In genomic region chr20:26208296-26209091, GRCh38 we compare ENCODE assay signal across 8 cellular contexts.
DNase-seq lines count a peak whose midpoint lies in the region; ATAC-seq lines count a peak whose summit lies in the region.

No MANE protein-coding gene starts in this region.

- H3K36me3 ChIP-seq in HUES64 (ENCODE audit: insufficient read depth, low read length) = no peaks in the 10 kb centered on the region

- H3K27ac ChIP-seq in HUES64 (ENCODE audit: low read depth, low read length) (no peak overlapping the region), right cardiac atrium (ENCODE audit: low read length) (no peak overlapping the region)

- H3K27me3 ChIP-seq in HUES64 (ENCODE audit: insufficient read depth, low read length) (peaks cover 70% of the 10 kb centered on the region), right cardiac atrium (ENCODE audit: control insufficient read depth, insufficient read depth) (no peaks in the 10 kb centered on the region)

- no peaks in the 10 kb centered on the region for H3K9me3 ChIP-seq in HUES64 (ENCODE audit: insufficient read depth, low read depth, low read length)
- no peaks in the 10 kb centered on the region for H3K9me3 ChIP-seq in right cardiac atrium (ENCODE audit: control insufficient read depth, low read length)

- H3K4me1 ChIP-seq in HUES64 (ENCODE audit: insufficient read depth, low read length) = no peaks in the 10 kb centered on the region
- peaks cover 4% of the 10 kb centered on the region for H3K4me1 ChIP-seq in right cardiac atrium (ENCODE audit: control insufficient read depth, insufficient read depth, low read length)

- peak; percentile 33 for DNase-seq in activated T-cell treated with anti-CD3 and anti-CD28 coated beads for 4 hours
- peak; percentile 17 to 62 (median 37) for DNase-seq in right cardiac atrium
- DNase-seq in stimulated activated CD4-positive, alpha-beta T cell treated with anti-CD3 and anti-CD28 coated beads, Interleukin-15, amount 100 ng/mL, for 24 hours = peak; percentile 54
- no peak for DNase-seq in left colon
- DNase-seq in putamen (ENCODE audit: low spot score) = no peak

- H3K4me3 ChIP-seq in HUES64 (ENCODE audit: low read length) (peak overlapping the region; percentile 55), right cardiac atrium (ENCODE audit: low read length) (no peak overlapping the region)

- ATAC-seq in right cardiac atrium (peak in 1 of 2 donors; percentile 51), HG03159 (IDR thresholded peaks at IDR 0.05; ENCODE audit: unreplicated experiment) (no peak), left colon (no peak), HG03439 (IDR thresholded peaks at IDR 0.05; ENCODE audit: unreplicated experiment) (no peak)

- no peak overlapping the region for H3K9ac ChIP-seq in HUES64 (ENCODE audit: low read depth, low read length)

- intact Hi-C loops in right cardiac atrium (cut with DNase I) = no loop called here
- intact Hi-C loops in left colon (cut with DNase I, micrococcal nuclease) = loop anchor here in 1 of 2 donors (10.0 kb wide), 1 partner anchor 64 kb away; no protein-coding TSS in a partner anchor

- under 1% methylated on average over 85 of the region's 91 CpGs for WGBS in HUES64
- 3% methylated on average over 91 of the region's 91 CpGs for WGBS in right cardiac atrium

Comparison
In these comparisons a context has a peak if more than half of its experiments do, and no peak if none do; other contexts are left out.
1. DNase-seq: peak in activated T-cell treated with anti-CD3 and anti-CD28 coated beads for 4 hours (single experiment), right cardiac atrium (3 of 3) and stimulated activated CD4-positive, alpha-beta T cell treated with anti-CD3 and anti-CD28 coated beads, Interleukin-15, amount 100 ng/mL, for 24 hours (single experiment); none in left colon (0 of 2) and putamen (single experiment).